Comparison of ENCODE assay signal across 8 cellular contexts in the genomic region with DNA sequence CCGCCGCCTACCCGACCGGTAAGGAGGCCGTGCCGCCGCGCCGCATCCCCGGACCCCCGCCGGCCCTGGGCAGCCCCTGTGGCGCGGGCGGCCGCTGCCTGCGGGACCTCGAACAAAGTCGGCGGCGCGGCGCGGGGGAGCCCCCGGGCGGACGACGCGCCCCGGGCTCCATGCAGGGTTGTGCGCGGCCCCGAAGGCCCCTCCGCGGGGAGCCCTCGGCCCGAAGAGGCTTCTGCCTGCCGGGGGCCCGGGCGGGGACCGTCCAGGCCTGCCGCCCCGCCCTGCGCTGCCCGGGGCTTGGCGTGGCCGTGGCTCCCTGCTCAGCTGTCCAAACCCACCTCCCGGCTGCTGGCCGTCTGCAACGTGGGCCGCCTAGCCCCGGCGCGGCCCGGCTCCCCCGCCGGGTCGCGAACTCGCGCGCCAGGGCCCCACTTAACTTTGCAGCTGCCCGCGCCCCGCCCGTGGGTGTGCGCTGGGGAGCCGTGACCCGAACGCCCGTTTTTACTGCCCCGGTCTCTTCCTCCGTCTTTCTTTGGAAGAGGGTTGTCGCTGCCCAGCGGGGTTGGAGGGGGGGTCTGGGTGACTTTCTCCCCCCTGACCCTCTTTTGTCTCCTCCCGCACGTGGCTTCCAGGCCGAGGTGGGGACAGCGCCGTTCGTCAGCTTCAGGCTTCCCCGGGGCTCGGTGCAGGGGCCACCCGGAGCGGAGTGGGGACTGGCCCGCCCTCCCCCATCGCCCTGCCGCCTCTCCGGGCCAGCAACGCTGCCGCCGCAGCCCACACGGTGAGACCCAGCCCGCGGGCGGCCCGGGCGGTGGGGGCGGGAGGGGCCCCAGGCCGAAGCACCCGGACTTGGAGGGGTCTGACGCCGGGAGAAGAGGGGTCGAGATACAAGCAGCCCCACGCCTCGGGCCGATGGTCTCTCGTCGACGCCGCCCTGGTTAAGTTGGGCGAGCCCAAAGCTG. TPM values are rescaled to one million over a fixed set of nuclear protein-coding genes. Genes with fewer than 3 reads are reported as not detected.
DNase-seq lines count a peak whose midpoint lies in the region; ATAC-seq and TF ChIP-seq lines count a peak whose summit lies in the region.

No MANE protein-coding gene starts in this region.

- ATAC-seq in GM19372 (IDR thresholded peaks at IDR 0.05; ENCODE audit: low read depth, unreplicated experiment) (peak; percentile 35), HG03457 (IDR thresholded peaks at IDR 0.05; ENCODE audit: unreplicated experiment) (peak; percentile 30), GM18861 (IDR thresholded peaks at IDR 0.05; ENCODE audit: unreplicated experiment) (no peak)
- ATAC-seq in stimulated activated naive CD8-positive, alpha-beta T cell treated with anti-CD3 and anti-CD28 coated beads, Interleukin-15, Interleukin-2, amounts not matched to agents 100 U/mL and 50 U/mL, for 24 hours, result peak; percentile 26

- H3K27ac ChIP-seq in mesenchymal stem cell (ENCODE audit: low read length, poor library complexity, severe bottlenecking), result peak overlapping the region; percentile 53

- H3K9me3 ChIP-seq in mesenchymal stem cell (ENCODE audit: control insufficient read depth, low read length), result no peaks in the 10 kb centered on the region

- peak overlapping the region; percentile 92 to 94 for H3K4me3 ChIP-seq in mesenchymal stem cell (ENCODE audit: insufficient read depth in 1 of 2, low read depth in 1 of 2, low read length in 2 of 2)

- H3K79me1 ChIP-seq in mesenchymal stem cell (replicated peaks; ENCODE audit: low read length, poor library complexity, severe bottlenecking), result no peaks in the 10 kb centered on the region

- H3K27me3 ChIP-seq in mesenchymal stem cell (ENCODE audit: control insufficient read depth in 1 of 2, insufficient read depth in 1 of 2, low read length in 2 of 2), result no peaks in the 10 kb centered on the region

- H3K9me3 Mint-ChIP-seq in CD14-positive monocyte, result peaks cover 0 to 2% (median 0%) of the 10 kb centered on the region in 7 donors

- no peak overlapping the region for H2AK5ac ChIP-seq in mesenchymal stem cell (ENCODE audit: low read length, severe bottlenecking)

- peaks cover 7 to 16% of the 10 kb centered on the region in 2 donors for H3K36me3 Mint-ChIP-seq in CD14-positive monocyte

- H4K8ac ChIP-seq in mesenchymal stem cell (ENCODE audit: low read length), result peak overlapping the region; percentile 84

- DNase-seq in CD14-positive monocyte (ENCODE audit: low spot score), result no peak
- DNase-seq in activated CD4-positive, CD25-positive, alpha-beta regulatory T cell (lab: John Stamatoyannopoulos, UW), result peak in 3 of 4 experiments; percentile 33 to 50 (median 34)
- DNase-seq in dermis blood vessel endothelial cell, result peak; percentile 31
- DNase-seq in mesenchymal stem cell, result no peak
- DNase-seq in stimulated activated naive CD8-positive, alpha-beta T cell treated with anti-CD3 and anti-CD28 coated beads, Interleukin-15, Interleukin-2, amounts not matched to agents 100 U/mL and 50 U/mL, for 24 hours, result peak; percentile 52

- intact Hi-C loops in CD14-positive monocyte (cut with micrococcal nuclease), result no loop called here

- H3K9ac ChIP-seq in mesenchymal stem cell (ENCODE audit: low read length), result peak overlapping the region; percentile 94

- WGBS in mesenchymal stem cell, result under 1% methylated on average over 63 of the region's 112 CpGs

- peak overlapping the region; percentile 94 to 99 for H3K23ac ChIP-seq in mesenchymal stem cell (ENCODE audit: low read length in 2 of 2)

- peak overlapping the region; percentile 87 to 94 for H3K14ac ChIP-seq in mesenchymal stem cell (ENCODE audit: low read length in 2 of 2)

- H3K4me3 Mint-ChIP-seq in CD14-positive monocyte, result peak overlapping the region; percentile 92 to 99

- H2AFZ ChIP-seq in mesenchymal stem cell (ENCODE audit: low read depth, low read length), result peak overlapping the region; percentile 65

- H4K91ac ChIP-seq in mesenchymal stem cell (ENCODE audit: low read length), result peak overlapping the region; percentile 99

- peaks cover 29% of the 10 kb centered on the region for H3K4me1 Mint-ChIP-seq in CD14-positive monocyte

- H3K4me1 ChIP-seq in mesenchymal stem cell (ENCODE audit: control insufficient read depth, insufficient read depth, low read depth, low read length), result peaks cover 9% of the 10 kb centered on the region

- H2BK5ac ChIP-seq in mesenchymal stem cell (ENCODE audit: low read depth, low read length, poor library complexity, severe bottlenecking), result peak overlapping the region; percentile 94

- peaks cover 2 to 14% of the 10 kb centered on the region in 2 experiments for H3K36me3 ChIP-seq in mesenchymal stem cell (ENCODE audit: control insufficient read depth in 1 of 2, insufficient read depth in 2 of 2, low read depth in 1 of 2, low read length in 2 of 2)

- H2BK120ac ChIP-seq in mesenchymal stem cell (ENCODE audit: low read depth, low read length), result peak overlapping the region; percentile 97

- H2BK12ac ChIP-seq in mesenchymal stem cell (ENCODE audit: low read length in 2 of 2), result peak overlapping the region; percentile 73 to 79

- H3K18ac ChIP-seq in mesenchymal stem cell (ENCODE audit: low read depth in 1 of 2, low read length in 2 of 2), result peak overlapping the region; percentile 98 to 99

- H3K27me3 Mint-ChIP-seq in CD14-positive monocyte (ENCODE audit: low read depth in 3 of 3), result peaks cover 10 to 20% (median 12%) of the 10 kb centered on the region in 3 donors

- peak overlapping the region; percentile 78 for H3K4me2 ChIP-seq in mesenchymal stem cell (ENCODE audit: low read length, poor library complexity, severe bottlenecking)

- H3K4ac ChIP-seq in mesenchymal stem cell (ENCODE audit: low read depth in 1 of 2, low read length in 2 of 2), result peak overlapping the region; percentile 93 to 99

- peak overlapping the region; percentile 99 for H2BK15ac ChIP-seq in mesenchymal stem cell (ENCODE audit: low read depth, poor library complexity, severe bottlenecking)

- no peak for TF ChIP-seq CTCF in CD14-positive monocyte (IDR thresholded peaks at IDR 0.05)

- H3K27ac Mint-ChIP-seq in CD14-positive monocyte, result peak overlapping the region in 6 of 7 donors; percentile 20 to 75 (median 46)

RNA-seq across cellular contexts. Expression of a gene that starts 0.9 kb away (rescaled TPM):
- 1 to 10 TPM; 7.5 to 9.7 TPM for polyA plus RNA-seq in CD14-positive monocyte
- 11.3 and 12.8 TPM in 2 replicates for total RNA-seq in dermis blood vessel endothelial cell
- 16.8 TPM for polyA plus RNA-seq in mesenchymal stem cell (2013, experiment 1 of 2)
- 16.8 TPM for polyA plus RNA-seq in mesenchymal stem cell (2013, experiment 2 of 2)

Comparison
In these comparisons a context has a peak if more than half of its experiments do, and no peak if none do; other contexts are left out.
1. DNase-seq: peak in activated CD4-positive, CD25-positive, alpha-beta regulatory T cell (3 of 4), dermis blood vessel endothelial cell (single experiment) and stimulated activated naive CD8-positive, alpha-beta T cell treated with anti-CD3 and anti-CD28 coated beads, Interleukin-15, Interleukin-2, amounts not matched to agents 100 U/mL and 50 U/mL, for 24 hours (single experiment); none in CD14-positive monocyte (single experiment) and mesenchymal stem cell (single experiment).